In genomic region chrX:121259170-121259569, GRCh38 we compare ENCODE assay signal across 1 cellular context.
A peak's percentile ranks its signal among the peaks of the same experiment; 100 is the strongest.
TF ChIP-seq lines count a peak whose summit lies in the region.

No MANE protein-coding gene starts in this region.

TF ChIP-seq in K562, 482 proteins besides CTCF, POLR2A, EP300 and RAD21:
- TF ChIP-seq PBX2 (CRISPR knock-in tag; IDR thresholded peaks at IDR 0.05; ENCODE audit: low read depth) (no peak), PBX2 (tag; conservative IDR thresholded peaks at IDR 0.05; ENCODE audit: low read depth) (0 out of 2 replicates have a peak, but pooled peaks have one; percentile 12), AFF4 (CRISPR knock-in tag; IDR thresholded peaks at IDR 0.05) (no peak), CBFA2T3 (IDR thresholded peaks at IDR 0.05) (peak; percentile 11; the same call in 1 of the 2 replicates), CEBPG (CRISPR knock-in tag; IDR thresholded peaks at IDR 0.05) (no peak), CEBPG (tag; conservative IDR thresholded peaks at IDR 0.05 in 1 of 2, IDR thresholded peaks at IDR 0.05 in 1 of 2) (0 out of 4 replicates have a peak, but pooled peaks of 1 of the 2 experiments have one; percentile 15), MEIS2 (IDR thresholded peaks at IDR 0.05; ENCODE audit: partially characterized antibody) (peak; percentile 50)
- TF ChIP-seq, protein P1, sequence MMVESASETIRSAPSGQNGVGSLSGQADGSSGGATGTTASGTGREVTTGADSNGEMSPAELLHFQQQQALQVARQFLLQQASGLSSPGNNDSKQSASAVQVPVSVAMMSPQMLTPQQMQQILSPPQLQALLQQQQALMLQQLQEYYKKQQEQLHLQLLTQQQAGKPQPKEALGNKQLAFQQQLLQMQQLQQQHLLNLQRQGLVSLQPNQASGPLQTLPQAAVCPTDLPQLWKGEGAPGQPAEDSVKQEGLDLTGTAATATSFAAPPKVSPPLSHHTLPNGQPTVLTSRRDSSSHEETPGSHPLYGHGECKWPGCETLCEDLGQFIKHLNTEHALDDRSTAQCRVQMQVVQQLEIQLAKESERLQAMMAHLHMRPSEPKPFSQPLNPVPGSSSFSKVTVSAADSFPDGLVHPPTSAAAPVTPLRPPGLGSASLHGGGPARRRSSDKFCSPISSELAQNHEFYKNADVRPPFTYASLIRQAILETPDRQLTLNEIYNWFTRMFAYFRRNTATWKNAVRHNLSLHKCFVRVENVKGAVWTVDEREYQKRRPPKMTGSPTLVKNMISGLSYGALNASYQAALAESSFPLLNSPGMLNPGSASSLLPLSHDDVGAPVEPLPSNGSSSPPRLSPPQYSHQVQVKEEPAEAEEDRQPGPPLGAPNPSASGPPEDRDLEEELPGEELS (CRISPR knock-in tag; IDR thresholded peaks at IDR 0.05; ENCODE audit: borderline replicate concordance): no peak
